8 cellular contexts compared by ENCODE assay signal in the genomic region with DNA sequence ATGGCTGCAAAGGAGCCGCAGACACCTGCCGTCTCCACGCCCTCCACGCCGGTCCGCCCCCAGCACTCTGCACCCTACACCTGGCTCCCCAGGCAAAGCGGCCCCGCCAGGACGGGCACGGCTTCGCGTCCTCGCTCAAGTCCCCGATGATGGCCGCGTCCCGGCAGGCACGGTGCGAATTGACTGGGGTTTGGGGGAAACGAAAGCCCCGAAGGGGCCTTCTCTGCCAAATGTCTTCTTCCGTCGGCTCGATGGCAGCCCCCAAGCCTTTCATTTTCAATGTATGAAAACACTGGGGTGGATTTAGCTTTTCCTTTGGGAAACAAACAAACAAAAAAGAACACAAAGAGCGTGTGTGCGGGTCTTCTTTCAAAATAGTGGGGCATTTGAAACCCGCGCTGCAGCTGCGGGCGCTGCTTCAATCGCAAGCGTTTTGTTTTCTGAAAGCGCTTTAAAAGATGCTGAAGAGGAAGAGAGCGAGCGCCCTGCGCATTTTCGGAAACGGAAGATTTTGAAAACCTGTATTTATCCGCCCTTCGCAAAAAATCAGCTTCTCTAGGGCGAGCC.
DNase-seq lines count a peak whose midpoint lies in the region; TF ChIP-seq lines count a peak whose summit lies in the region.

No MANE protein-coding gene starts in this region.

- H3K27me3 ChIP-seq in WERI-Rb-1 (ENCODE audit: insufficient read depth, low read depth, severe bottlenecking): no peaks in the 10 kb centered on the region

- H3K27ac ChIP-seq in WERI-Rb-1 (no peak overlapping the region), RWPE1 (no peak overlapping the region)

- CTCF ChIA-PET in RWPE1 (lab: Yijun Ruan, JAX): interaction anchor here (0.6 kb wide), 1 partner anchor 500 kb away, joined by 4 read pairs; no protein-coding TSS in a partner anchor

- TF ChIP-seq CTCF in glutamatergic neuron (IDR thresholded peaks at IDR 0.05; ENCODE audit: partially characterized antibody, unreplicated experiment) (no peak), WERI-Rb-1 (IDR thresholded peaks at IDR 0.05; ENCODE audit: low read depth, low read length) (no peak), RWPE1 (conservative IDR thresholded peaks at IDR 0.05; ENCODE audit: low read depth) (no peak)

- no peaks in the 10 kb centered on the region for H3K36me3 Mint-ChIP-seq in glutamatergic neuron (ENCODE audit: unreplicated experiment)

- H3K9me3 Mint-ChIP-seq in glutamatergic neuron (ENCODE audit: unreplicated experiment): no peaks in the 10 kb centered on the region

- peak; percentile 17 for DNase-seq in activated naive CD4-positive, alpha-beta T cell treated with Interleukin-2 at 50 U/mL for 16 hours
- no peak for DNase-seq in activated naive CD4-positive, alpha-beta T cell (lab: John Stamatoyannopoulos, UW)
- DNase-seq in activated CD8-positive, alpha-beta memory T cell treated with anti-CD3 and anti-CD28 coated beads, Interleukin-2, amount 50 U/mL, for 4 hours: peak; percentile 20
- DNase-seq in glutamatergic neuron (peak; percentile 51), posterior cingulate gyrus (peak in 7 of 10 donors; percentile 3 to 82 (median 14)), cortex of kidney (lab: John Stamatoyannopoulos, UW) (no peak), WERI-Rb-1 (no peak), RWPE1 (ENCODE audit: low spot score) (no peak)

- H3K27ac Mint-ChIP-seq in glutamatergic neuron (ENCODE audit: unreplicated experiment): peak overlapping the region; percentile 69

- peaks cover 32% of the 10 kb centered on the region for H3K4me1 Mint-ChIP-seq in glutamatergic neuron (ENCODE audit: low read depth, unreplicated experiment)

- no peaks in the 10 kb centered on the region for H3K27me3 Mint-ChIP-seq in glutamatergic neuron (ENCODE audit: unreplicated experiment)

- H3K4me3 Mint-ChIP-seq in glutamatergic neuron (ENCODE audit: unreplicated experiment): peak overlapping the region; percentile 90

- no peaks in the 10 kb centered on the region for H3K36me3 ChIP-seq in WERI-Rb-1

- no peaks in the 10 kb centered on the region for H3K9me3 ChIP-seq in WERI-Rb-1 (ENCODE audit: severe bottlenecking)

- intact Hi-C loops in posterior cingulate gyrus (cut with DNase I): no loop called here

- POLR2A ChIA-PET in RWPE1 (lab: Yijun Ruan, JAX; ENCODE audit: low non-redundant PET): no interaction called here

- H3K4me3 ChIP-seq in WERI-Rb-1 (ENCODE audit: low read depth, low read length): no peak overlapping the region

Comparison
In these comparisons a context has a peak if more than half of its experiments do, and no peak if none do; other contexts are left out.
1. DNase-seq: peak in activated naive CD4-positive, alpha-beta T cell treated with Interleukin-2 at 50 U/mL for 16 hours (single experiment), activated CD8-positive, alpha-beta memory T cell treated with anti-CD3 and anti-CD28 coated beads, Interleukin-2, amount 50 U/mL, for 4 hours (single experiment), glutamatergic neuron (single experiment) and posterior cingulate gyrus (7 of 10); none in activated naive CD4-positive, alpha-beta T cell (0 of 4), cortex of kidney (single experiment), WERI-Rb-1 (single experiment) and RWPE1 (single experiment).